ENCODE assay signal across 9 cellular contexts in genomic region chr19:12126707-12127106, GRCh38. TPM values are rescaled to one million over a fixed set of nuclear protein-coding genes. Genes with fewer than 3 reads are reported as not detected.
DNase-seq lines count a peak whose midpoint lies in the region; ATAC-seq and TF ChIP-seq lines count a peak whose summit lies in the region.
"Had no signal": no experiment of that assay in that cellular context is flagged by ENCODE, and none has a peak within 500 bp of the region (broad histone marks: within the 10 kb centered on the region; RNA-seq: fewer than 3 reads in every experiment).

No MANE protein-coding gene starts in this region.

- H2BK5ac ChIP-seq in mesenchymal stem cell (ENCODE audit: low read depth, low read length, poor library complexity, severe bottlenecking): no peak overlapping the region

- H3K27ac ChIP-seq in A673 (ENCODE audit: low read depth, low read length, poor library complexity, severe bottlenecking) (no peak overlapping the region), VCaP (no peak overlapping the region), mesenchymal stem cell (ENCODE audit: low read length, poor library complexity, severe bottlenecking) (no peak overlapping the region)

- ATAC-seq in GM18867 (IDR thresholded peaks at IDR 0.05; ENCODE audit: unreplicated experiment) (no peak), GM19395 (IDR thresholded peaks at IDR 0.05; ENCODE audit: unreplicated experiment) (no peak)

- DNase-seq in A673 (ENCODE audit: low spot score): peak; percentile 17
- no peak for DNase-seq in GM10266 (ENCODE audit: extremely low spot score)
- peak in 2 of 3 donors; percentile 5 to 12 for DNase-seq in immature natural killer cell
- DNase-seq in mesenchymal stem cell: no peak
- no peak for DNase-seq in NOMO-1 treated with DMSO at 0.1 percent for 48 hours (lab: John Stamatoyannopoulos, UW; ENCODE audit: unreplicated experiment)

- no peaks in the 10 kb centered on the region for H3K79me1 ChIP-seq in mesenchymal stem cell (replicated peaks; ENCODE audit: low read length, poor library complexity, severe bottlenecking)

- no peaks in the 10 kb centered on the region for H3K4me1 Mint-ChIP-seq in immature natural killer cell

- BruUV-seq in A673 (replicated peaks; lab: Mats Ljungman, UMichigan): no TSS peak

- no peak overlapping the region for H3K4ac ChIP-seq in mesenchymal stem cell (ENCODE audit: low read depth in 1 of 2, low read length in 2 of 2)

- no peak overlapping the region for H3K14ac ChIP-seq in mesenchymal stem cell (ENCODE audit: low read length in 2 of 2)

- H2BK15ac ChIP-seq in mesenchymal stem cell (ENCODE audit: low read depth, poor library complexity, severe bottlenecking): no peak overlapping the region

- H3K9me3 ChIP-seq in A673 (ENCODE audit: low read depth, low read length, poor library complexity, severe bottlenecking): peaks cover 18% of the 10 kb centered on the region
- H3K9me3 ChIP-seq in mesenchymal stem cell (ENCODE audit: control insufficient read depth, low read length): peaks cover 19% of the 10 kb centered on the region

- H3K4me3 ChIP-seq in A673 (ENCODE audit: low read depth, low read length, poor library complexity, severe bottlenecking): no peak overlapping the region
- no peak overlapping the region for H3K4me3 ChIP-seq in mesenchymal stem cell (ENCODE audit: insufficient read depth in 1 of 2, low read depth in 1 of 2, low read length in 2 of 2)
- H3K4me3 ChIP-seq: lung had no signal

- no peak overlapping the region for H3K9ac ChIP-seq in mesenchymal stem cell (ENCODE audit: low read length)

- H3K23ac ChIP-seq in mesenchymal stem cell (ENCODE audit: low read length in 2 of 2): no peak overlapping the region

- CTCF ChIA-PET in A673 (lab: Charles Lee): interaction anchor here (0.7 kb wide), 1 partner anchor 484 kb away, joined by 4 read pairs; no protein-coding TSS in a partner anchor

- TF ChIP-seq CTCF in A673 (conservative IDR thresholded peaks at IDR 0.05; ENCODE audit: low read depth, low read length) (peak; percentile 51), GM10266 (IDR thresholded peaks at IDR 0.05; ENCODE audit: control insufficient read depth, insufficient read depth, low read depth, missing control alignments) (peak; percentile 5), VCaP (conservative IDR thresholded peaks at IDR 0.05) (peak; percentile 77)

- H4K91ac ChIP-seq in mesenchymal stem cell (ENCODE audit: low read length): no peak overlapping the region

- no peak overlapping the region for H3K18ac ChIP-seq in mesenchymal stem cell (ENCODE audit: low read depth in 1 of 2, low read length in 2 of 2)

- H3K4me2 ChIP-seq in mesenchymal stem cell (ENCODE audit: low read length, poor library complexity, severe bottlenecking): no peak overlapping the region

- H2BK12ac ChIP-seq in mesenchymal stem cell (ENCODE audit: low read length in 2 of 2): no peak overlapping the region

- peaks cover 0 to 4% (median 0%) of the 10 kb centered on the region in 3 donors for H3K27me3 Mint-ChIP-seq in immature natural killer cell (ENCODE audit: low read depth in 3 of 3)

- POLR2A ChIA-PET in A673 (lab: Charles Lee; ENCODE audit: low non-redundant PET): no interaction called here

- no peak overlapping the region for H4K8ac ChIP-seq in mesenchymal stem cell (ENCODE audit: low read length)

- H3K36me3 ChIP-seq in A673 (ENCODE audit: insufficient read depth, low read length, poor library complexity, severe bottlenecking) (peaks cover 7% of the 10 kb centered on the region), mesenchymal stem cell (ENCODE audit: control insufficient read depth in 1 of 2, insufficient read depth in 2 of 2, low read depth in 1 of 2, low read length in 2 of 2) (peaks cover 4 to 6% of the 10 kb centered on the region in 2 experiments)

- H2BK120ac ChIP-seq in mesenchymal stem cell (ENCODE audit: low read depth, low read length): no peak overlapping the region

- H2AFZ ChIP-seq in mesenchymal stem cell (ENCODE audit: low read depth, low read length): no peak overlapping the region

- H2AK5ac ChIP-seq in mesenchymal stem cell (ENCODE audit: low read length, severe bottlenecking): no peak overlapping the region

- WGBS in mesenchymal stem cell: 33% methylated on average over 2 of the region's 2 CpGs

- no peak overlapping the region for H3K4me3 Mint-ChIP-seq in immature natural killer cell

- no peak overlapping the region for H3K27ac Mint-ChIP-seq in immature natural killer cell

- H3K9me3 Mint-ChIP-seq in immature natural killer cell: peaks cover 4 to 15% (median 7%) of the 10 kb centered on the region in 6 donors

- H3K4me1 ChIP-seq in A673 (ENCODE audit: insufficient read depth, low read length, poor library complexity, severe bottlenecking) (no peaks in the 10 kb centered on the region), mesenchymal stem cell (ENCODE audit: control insufficient read depth, insufficient read depth, low read depth, low read length) (no peaks in the 10 kb centered on the region)

- H3K27me3 ChIP-seq in A673 (replicated peaks; ENCODE audit: insufficient read depth, low read depth, low read length, poor library complexity) (no peaks in the 10 kb centered on the region), mesenchymal stem cell (ENCODE audit: control insufficient read depth in 1 of 2, insufficient read depth in 1 of 2, low read length in 2 of 2) (no peaks in the 10 kb centered on the region)

- intact Hi-C loops in A673 (cut with micrococcal nuclease; ENCODE audit: unreplicated experiment): no loop called here

- H3K36me3 Mint-ChIP-seq in immature natural killer cell: peaks cover 0 to 12% (median 4%) of the 10 kb centered on the region in 3 donors

RNA-seq across cellular contexts. Expression of gene ZNF20, which starts 13.4 kb away (rescaled TPM):
- total RNA-seq in A673 (2021): 4.9 and 5.4 TPM in 2 replicates
- polyA plus RNA-seq in immature natural killer cell: 1 to 10 TPM; 2.2 to 4.1 (median 2.4) TPM
- 3.8 TPM for polyA plus RNA-seq in mesenchymal stem cell (2013, experiment 1 of 2)
- polyA plus RNA-seq in mesenchymal stem cell (2013, experiment 2 of 2): 3.7 TPM

RNA-seq across cellular contexts. Expression of gene ZNF625, which starts 29.8 kb away (rescaled TPM):
- 9.1 and 11.1 TPM in 2 replicates for total RNA-seq in A673 (2021)
- polyA plus RNA-seq in immature natural killer cell: 1 to 10 TPM in 1 of 3 donors, under 1 TPM in 1, not detected in 1; 0.51 to 3.6 TPM
- polyA plus RNA-seq in mesenchymal stem cell (2013, experiment 1 of 2): 2.9 TPM
- 2.9 TPM for polyA plus RNA-seq in mesenchymal stem cell (2013, experiment 2 of 2)

RNA-seq across cellular contexts. Expression of gene ZNF136, which starts 36.2 kb away (rescaled TPM):
- total RNA-seq in A673 (2021): 9.6 and 12.2 TPM in 2 replicates
- polyA plus RNA-seq in immature natural killer cell: 10 to 100 TPM; 15.1 to 20.1 (median 18.6) TPM
- 2.3 TPM for polyA plus RNA-seq in mesenchymal stem cell (2013, experiment 1 of 2)
- polyA plus RNA-seq in mesenchymal stem cell (2013, experiment 2 of 2): 2.7 TPM

Comparison
In these comparisons a context has a peak if more than half of its experiments do, and no peak if none do; other contexts are left out.
1. DNase-seq: peak in A673 (single experiment) and immature natural killer cell (2 of 3); none in GM10266 (single experiment), mesenchymal stem cell (single experiment) and NOMO-1 treated with DMSO at 0.1 percent for 48 hours (single experiment).
2. CTCF ChIP-seq: peak in every context shown above with its lines; median percentile 77 in VCaP; 51 in A673; 5 in GM10266.